Comparison of ENCODE assay signal across 7 cellular contexts in genomic region chr20:59221881-59222238, GRCh38. TPM values are rescaled to one million over a fixed set of nuclear protein-coding genes. Genes with fewer than 3 reads are reported as not detected.
DNase-seq lines count a peak whose midpoint lies in the region; FAIRE-seq and TF ChIP-seq lines count a peak whose summit lies in the region.

No MANE protein-coding gene starts in this region.

- H3K9me3 Mint-ChIP-seq in activated T-helper 1 cell treated with anti-CD3 and anti-CD28 coated beads, Interleukin-12 subunit alpha, Interleukin-12 subunit beta, Interleukin-2, Interleukin-4 antibody, amounts not matched to agents 30 ng/mL and 10 ng/mL and 1 ng/mL, durations not matched to agents 14 hours and 24 hours and 36 hours: no peaks in the 10 kb centered on the region

- H3K4me1 ChIP-seq in iPS-20b (ENCODE audit: insufficient read depth, low read length) (peaks cover 14% of the 10 kb centered on the region; the same call in 1 of the 2 replicates), stomach (peaks cover 8 to 23% (median 18%) of the 10 kb centered on the region in 4 donors), HAP-1 (no peaks in the 10 kb centered on the region; the same call in 1 of the 2 replicates)

- H3K27me3 ChIP-seq in iPS-20b (ENCODE audit: insufficient read depth, low read length) (peaks cover 50% of the 10 kb centered on the region), stomach (peaks cover 0 to 58% (median 13%) of the 10 kb centered on the region in 3 donors), HAP-1 (ENCODE audit: low read depth) (peaks cover 6% of the 10 kb centered on the region)

- peaks cover 2% of the 10 kb centered on the region for H3K27me3 Mint-ChIP-seq in activated T-helper 1 cell treated with anti-CD3 and anti-CD28 coated beads, Interleukin-12 subunit alpha, Interleukin-12 subunit beta, Interleukin-2, Interleukin-4 antibody, amounts not matched to agents 30 ng/mL and 10 ng/mL and 1 ng/mL, durations not matched to agents 14 hours and 24 hours and 36 hours (ENCODE audit: insufficient read depth)

- no peaks in the 10 kb centered on the region for H3K36me3 Mint-ChIP-seq in activated T-helper 1 cell treated with anti-CD3 and anti-CD28 coated beads, Interleukin-12 subunit alpha, Interleukin-12 subunit beta, Interleukin-2, Interleukin-4 antibody, amounts not matched to agents 30 ng/mL and 10 ng/mL and 1 ng/mL, durations not matched to agents 14 hours and 24 hours and 36 hours (ENCODE audit: low read depth)

- no peak for DNase-seq in HTR-8/SVneo (ENCODE audit: insufficient read length, low spot score)
- no peak for DNase-seq in activated T-helper 1 cell treated with anti-CD3 and anti-CD28 coated beads, Interleukin-12 subunit alpha, Interleukin-12 subunit beta, Interleukin-2, Interleukin-4 antibody, amounts not matched to agents 30 ng/mL and 10 ng/mL and 1 ng/mL, durations not matched to agents 14 hours and 24 hours and 36 hours (ENCODE audit: low spot score)
- no peak for DNase-seq in stomach
- DNase-seq in NCI-H2081 (lab: John Stamatoyannopoulos, UW): no peak
- DNase-seq in HuH-7.5 (ENCODE audit: low spot score): no peak
- DNase-seq in HAP-1 (ENCODE audit: low spot score in 2 of 2): no peak

- TF ChIP-seq EP300 in stomach (IDR thresholded peaks at IDR 0.05): no peak

- H3K4me3 ChIP-seq in iPS-20b (ENCODE audit: low read length) (peak overlapping the region; percentile 72; the same call in 1 of the 2 replicates), stomach (peak overlapping the region; percentile 50 to 68 (median 54)), HAP-1 (no peak overlapping the region)

- WGBS in stomach, 5 donors: 12 to 22% (median 15%) methylated on average over 12 of the region's 12 CpGs

- peak overlapping the region; percentile 59 for H3K4me3 Mint-ChIP-seq in activated T-helper 1 cell treated with anti-CD3 and anti-CD28 coated beads, Interleukin-12 subunit alpha, Interleukin-12 subunit beta, Interleukin-2, Interleukin-4 antibody, amounts not matched to agents 30 ng/mL and 10 ng/mL and 1 ng/mL, durations not matched to agents 14 hours and 24 hours and 36 hours

- intact Hi-C loops in activated T-helper 1 cell treated with anti-CD3 and anti-CD28 coated beads, Interleukin-12 subunit alpha, Interleukin-12 subunit beta, Interleukin-2, Interleukin-4 antibody, amounts not matched to agents 30 ng/mL and 10 ng/mL and 1 ng/mL, durations not matched to agents 14 hours and 24 hours and 36 hours (cut with micrococcal nuclease): loop anchor here (1.0 to 5.0 kb wide), 8 partner anchors 60 to 570 kb away; partner anchors contain the start of genes ATP5F1E, STX16 and ZNF831
- intact Hi-C loops in stomach (cut with DNase I; ENCODE audit: low total_unique reads): loop anchor here (5.0 kb wide), 2 partner anchors 130 to 350 kb away; no protein-coding TSS in a partner anchor

- no peak for TF ChIP-seq CTCF in stomach (IDR thresholded peaks at IDR 0.05)

- H3K4me1 Mint-ChIP-seq in activated T-helper 1 cell treated with anti-CD3 and anti-CD28 coated beads, Interleukin-12 subunit alpha, Interleukin-12 subunit beta, Interleukin-2, Interleukin-4 antibody, amounts not matched to agents 30 ng/mL and 10 ng/mL and 1 ng/mL, durations not matched to agents 14 hours and 24 hours and 36 hours (ENCODE audit: low read depth): peaks cover 7% of the 10 kb centered on the region

- FAIRE-seq in HTR-8/SVneo (lab: Jason Lieb, UNC): peak; percentile 58

- H3K9ac ChIP-seq in iPS-20b (ENCODE audit: low read depth, low read length): peak overlapping the region; percentile 52; the same call in 1 of the 2 replicates

- TF ChIP-seq POLR2A in stomach (IDR thresholded peaks at IDR 0.05): no peak

- no peaks in the 10 kb centered on the region for H3K9me3 ChIP-seq in iPS-20b (ENCODE audit: insufficient read depth, low read depth, low read length)
- no peaks in the 10 kb centered on the region for H3K9me3 ChIP-seq in stomach
- H3K9me3 ChIP-seq in HAP-1: 0 out of 2 replicates have a peak, but pooled peaks cover 3% of the 10 kb centered on the region

- no peaks in the 10 kb centered on the region for H3K36me3 ChIP-seq in iPS-20b (ENCODE audit: insufficient read depth, low read depth, low read length)
- H3K36me3 ChIP-seq in stomach: no peaks in the 10 kb centered on the region
- H3K36me3 ChIP-seq in HAP-1 (replicated peaks): no peaks in the 10 kb centered on the region

- H3K27ac ChIP-seq in iPS-20b (ENCODE audit: low read length): no peak overlapping the region
- peak overlapping the region in 4 of 5 donors; percentile 33 to 63 (median 53) for H3K27ac ChIP-seq in stomach

- H3K27ac Mint-ChIP-seq in activated T-helper 1 cell treated with anti-CD3 and anti-CD28 coated beads, Interleukin-12 subunit alpha, Interleukin-12 subunit beta, Interleukin-2, Interleukin-4 antibody, amounts not matched to agents 30 ng/mL and 10 ng/mL and 1 ng/mL, durations not matched to agents 14 hours and 24 hours and 36 hours: no peak overlapping the region

- in situ Hi-C loops in HAP-1 (cut with MboI; ENCODE audit: low sequenced_read_pairs): loop anchor here (25.0 kb wide), 1 partner anchor 360 kb away; the partner anchor contains the start of genes GNAS and GNAS-AS1

RNA-seq across cellular contexts. Expression of gene ZNF831, which starts 58.2 kb away (rescaled TPM):
- total RNA-seq in activated T-helper 1 cell treated with anti-CD3 and anti-CD28 coated beads, Interleukin-12 subunit alpha, Interleukin-12 subunit beta, Interleukin-2, Interleukin-4 antibody, amounts not matched to agents 30 ng/mL and 10 ng/mL and 1 ng/mL, durations not matched to agents 14 hours and 24 hours and 36 hours: 3.4 and 3.6 TPM in 2 replicates
- 1 to 10 TPM in 3 of 5 donors, under 1 TPM in 1, not detected in 1; under 0.01 to 2.9 (median 1.2) TPM for total RNA-seq in stomach
- polyA plus RNA-seq in stomach: under 1 TPM; 0.06 to 0.31 (median 0.15) TPM
